Comparison of ENCODE assay signal across 10 cellular contexts in the genomic region with DNA sequence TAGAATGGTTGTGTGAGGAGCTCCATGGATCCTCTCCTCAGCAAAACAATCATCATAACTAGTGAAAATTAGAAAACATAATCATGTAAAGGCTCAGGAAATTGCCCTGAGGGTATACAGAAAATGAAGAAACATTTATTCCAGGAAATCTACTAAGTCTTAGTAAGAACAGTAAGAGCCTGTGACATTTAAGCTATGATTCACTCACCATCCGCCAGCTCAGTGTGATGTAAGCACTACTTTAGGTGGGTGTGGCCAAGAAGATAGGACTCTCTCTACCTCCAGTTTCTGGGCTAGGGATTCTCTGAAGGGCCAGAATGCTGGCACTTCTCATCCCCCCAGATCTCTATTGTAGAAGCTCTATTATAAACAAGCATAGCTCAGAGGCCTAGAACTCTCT.
DNase-seq lines count a peak whose midpoint lies in the region; ATAC-seq, FAIRE-seq and TF ChIP-seq lines count a peak whose summit lies in the region.
"Had no signal": no experiment of that assay in that cellular context is flagged by ENCODE, and none has a peak within 500 bp of the region (broad histone marks: within the 10 kb centered on the region; RNA-seq: fewer than 3 reads in every experiment).

No MANE protein-coding gene starts in this region.

- peaks cover 44% of the 10 kb centered on the region for H3K27me3 Mint-ChIP-seq in activated T-cell treated with anti-CD3 and anti-CD28 coated beads, Interleukin-2, amount 50 U/mL, for 24 hours

- no peaks in the 10 kb centered on the region for H3K36me3 ChIP-seq in SK-N-MC (ENCODE audit: insufficient read depth, low read length)
- no peaks in the 10 kb centered on the region for H3K36me3 ChIP-seq in kidney (ENCODE audit: control insufficient read depth in 1 of 2, insufficient read depth in 2 of 2, low read length in 2 of 2)
- H3K36me3 ChIP-seq: BLaER1 treated with 17β-estradiol and CSF1 and Interleukin-3, amounts not matched to agents 10 nM and 100 nM; vagina had no signal

- peaks cover 18% of the 10 kb centered on the region for H3K9me3 Mint-ChIP-seq in activated T-cell treated with anti-CD3 and anti-CD28 coated beads, Interleukin-2, amount 50 U/mL, for 24 hours

- H3K4me3 Mint-ChIP-seq in activated T-cell treated with anti-CD3 and anti-CD28 coated beads, Interleukin-2, amount 50 U/mL, for 24 hours, result no peak overlapping the region

- FAIRE-seq in kidney (lab: Jason Lieb, UNC), result no peak

- no peak for DNase-seq in activated T-cell treated with anti-CD3 and anti-CD28 coated beads, Interleukin-2, amount 50 U/mL, for 24 hours
- DNase-seq in activated T-cell treated with anti-CD3 and anti-CD28 coated beads, Interleukin-2, amount 50 U/mL, for 1 hour, result no peak
- DNase-seq in SK-N-MC (ENCODE audit: low read depth, low spot score) (peak; percentile 14), kidney (no peak), cardiac septum (ENCODE audit: low spot score) (no peak), C1 segment of cervical spinal cord (lab: John Stamatoyannopoulos, UW) (no peak)
- DNase-seq in stimulated activated CD8-positive, alpha-beta memory T cell treated with anti-CD3 and anti-CD28 coated beads, Interleukin-15, amount 100 ng/mL, for 48 hours (ENCODE audit: low read depth in 2 of 2), result peak; percentile 17 to 19

- H3K9me3 ChIP-seq in SK-N-MC (ENCODE audit: low read depth, low read length) (no peaks in the 10 kb centered on the region), kidney (ENCODE audit: control insufficient read depth in 1 of 2, low read length in 2 of 2) (no peaks in the 10 kb centered on the region)
- H3K9me3 ChIP-seq: vagina had no signal

- no peaks in the 10 kb centered on the region for H3K4me1 ChIP-seq in kidney (ENCODE audit: control insufficient read depth in 1 of 2, insufficient read depth in 1 of 2, low read depth in 1 of 2, low read length in 2 of 2)
- H3K4me1 ChIP-seq: BLaER1 treated with 17β-estradiol and CSF1 and Interleukin-3, amounts not matched to agents 10 nM and 100 nM; vagina had no signal

- no peak overlapping the region for H3K4me3 ChIP-seq in SK-N-MC
- H3K4me3 ChIP-seq in kidney (ENCODE audit: low read length in 2 of 2), result no peak overlapping the region
- H3K4me3 ChIP-seq: BLaER1 treated with 17β-estradiol and CSF1 and Interleukin-3, amounts not matched to agents 10 nM and 100 nM; vagina had no signal

- H3K36me3 Mint-ChIP-seq in activated T-cell treated with anti-CD3 and anti-CD28 coated beads, Interleukin-2, amount 50 U/mL, for 24 hours (ENCODE audit: low read depth), result no peaks in the 10 kb centered on the region

- H3K27ac ChIP-seq in SK-N-MC (no peak overlapping the region), kidney (ENCODE audit: low read depth in 2 of 2, low read length in 2 of 2) (no peak overlapping the region)
- H3K27ac ChIP-seq: BLaER1 treated with 17β-estradiol and CSF1 and Interleukin-3, amounts not matched to agents 10 nM and 100 nM; vagina had no signal

- no peak for TF ChIP-seq CTCF in kidney (IDR thresholded peaks at IDR 0.05; ENCODE audit: borderline replicate concordance, extremely low read depth, insufficient read depth)

- peak overlapping the region; percentile 60 for H3K27ac Mint-ChIP-seq in activated T-cell treated with anti-CD3 and anti-CD28 coated beads, Interleukin-2, amount 50 U/mL, for 24 hours

- H3K9ac ChIP-seq in SK-N-MC (ENCODE audit: insufficient read length) (no peak overlapping the region), kidney (ENCODE audit: low read length in 2 of 2) (no peak overlapping the region)
- H3K9ac ChIP-seq: BLaER1 treated with 17β-estradiol and CSF1 and Interleukin-3, amounts not matched to agents 10 nM and 100 nM had no signal

- peaks cover 17% of the 10 kb centered on the region for H3K4me1 Mint-ChIP-seq in activated T-cell treated with anti-CD3 and anti-CD28 coated beads, Interleukin-2, amount 50 U/mL, for 24 hours (ENCODE audit: low read depth)

- intact Hi-C loops in kidney (cut with DNase I) (no loop called here), cardiac septum (cut with DNase I) (no loop called here)

- peak; percentile 88 for ATAC-seq in esophagus mucosa

Comparison
In these comparisons a context has a peak if more than half of its experiments do, and no peak if none do; other contexts are left out.
1. DNase-seq: peak in SK-N-MC (single experiment) and stimulated activated CD8-positive, alpha-beta memory T cell treated with anti-CD3 and anti-CD28 coated beads, Interleukin-15, amount 100 ng/mL, for 48 hours (2 of 2); none in activated T-cell treated with anti-CD3 and anti-CD28 coated beads, Interleukin-2, amount 50 U/mL, for 24 hours (single experiment), activated T-cell treated with anti-CD3 and anti-CD28 coated beads, Interleukin-2, amount 50 U/mL, for 1 hour (single experiment), kidney (single experiment), cardiac septum (single experiment) and C1 segment of cervical spinal cord (0 of 14).